13 cellular contexts compared by ENCODE assay signal in genomic region chr18:6624271-6624670, GRCh38.
A peak's percentile ranks its signal among the peaks of the same experiment; 100 is the strongest.
DNase-seq lines count a peak whose midpoint lies in the region; ATAC-seq and TF ChIP-seq lines count a peak whose summit lies in the region.
"Had no signal": no experiment of that assay in that cellular context is flagged by ENCODE, and none has a peak within 500 bp of the region (broad histone marks: within the 10 kb centered on the region; RNA-seq: fewer than 3 reads in every experiment).

No MANE protein-coding gene starts in this region.

- peaks cover 1 to 5% of the 10 kb centered on the region in 2 donors for H3K4me1 ChIP-seq in lung (ENCODE audit: control insufficient read depth in 2 of 2, insufficient read depth in 2 of 2, low read length in 2 of 2)

- H3K27ac ChIP-seq in lung (ENCODE audit: low read depth in 1 of 2, low read length in 1 of 2) (peak overlapping the region in 1 of 2 donors; percentile 67), coronary artery (peak overlapping the region in 1 of 2 donors; percentile 28)

- DNase-seq in A172 (ENCODE audit: low spot score) (peak; percentile 33), LHCN-M2 (ENCODE audit: low read depth) (peak; percentile 72), dermis blood vessel endothelial cell (peak; percentile 1), lung (ENCODE audit: low spot score) (no peak), coronary artery (ENCODE audit: low spot score) (no peak), NCI-H446 (lab: John Stamatoyannopoulos, UW) (no peak)
- DNase-seq: activated CD4-positive, alpha-beta memory T cell treated with anti-CD3 and anti-CD28 coated beads for 36 hours; activated naive CD4-positive, alpha-beta T cell treated with anti-CD3 and anti-CD28 coated beads, Interleukin-2, amount 10 ng/mL, durations not matched to agents 7 days and 5 days; NCI-H510A treated with DMSO at 0.1 percent for 48 hours; T-cell; upper lobe of left lung had no signal

- H3K4me3 ChIP-seq in lung, result no peak overlapping the region
- no peak overlapping the region for H3K4me3 ChIP-seq in coronary artery
- H3K4me3 ChIP-seq: upper lobe of left lung had no signal

- 57 to 68% methylated on average over 5 of the region's 5 CpGs for WGBS in lung, 2 donors

- ATAC-seq in lung (ENCODE audit: insufficient read depth, low FRiP score), result peak; percentile 53
- ATAC-seq in GM21367 (IDR thresholded peaks at IDR 0.05; ENCODE audit: unreplicated experiment), result no peak
- no peak for ATAC-seq in GM21576 (IDR thresholded peaks at IDR 0.05; ENCODE audit: unreplicated experiment)
- ATAC-seq: T-cell had no signal

- TF ChIP-seq CTCF in lung (IDR thresholded peaks at IDR 0.05; ENCODE audit: control extremely low read depth, extremely low read depth), result no peak
- TF ChIP-seq CTCF in coronary artery (IDR thresholded peaks at IDR 0.05), result no peak

- no peaks in the 10 kb centered on the region for H3K27me3 ChIP-seq in lung (ENCODE audit: control insufficient read depth, insufficient read depth)
- H3K27me3 ChIP-seq: upper lobe of left lung had no signal

- H3K36me3 ChIP-seq in lung (ENCODE audit: control insufficient read depth in 2 of 2, insufficient read depth in 2 of 2, low read length in 2 of 2), result no peaks in the 10 kb centered on the region
- H3K36me3 ChIP-seq: upper lobe of left lung had no signal

- H3K9me3 ChIP-seq in lung (ENCODE audit: control insufficient read depth in 2 of 2, insufficient read depth in 1 of 2, low read length in 1 of 2), result no peaks in the 10 kb centered on the region
- H3K9me3 ChIP-seq: upper lobe of left lung had no signal

Comparison
In these comparisons a context has a peak if more than half of its experiments do, and no peak if none do; other contexts are left out.
1. DNase-seq: peak in A172 (single experiment), LHCN-M2 (single experiment) and dermis blood vessel endothelial cell (single experiment); none in lung (single experiment), coronary artery (single experiment) and NCI-H446 (0 of 2).